14 cellular contexts compared by ENCODE assay signal in genomic region chr6:14275493-14275851, GRCh38.
DNase-seq lines count a peak whose midpoint lies in the region; ATAC-seq, FAIRE-seq and TF ChIP-seq lines count a peak whose summit lies in the region.
"Had no signal": no experiment of that assay in that cellular context is flagged by ENCODE, and none has a peak within 500 bp of the region (broad histone marks: within the 10 kb centered on the region; RNA-seq: fewer than 3 reads in every experiment).

No MANE protein-coding gene starts in this region.

- H3K4me2 ChIP-seq in astrocyte (ENCODE audit: low read length): no peak overlapping the region
- no peak overlapping the region for H3K4me2 ChIP-seq in mesenchymal stem cell (ENCODE audit: low read length, poor library complexity, severe bottlenecking)

- no peak overlapping the region for H3K4me3 Mint-ChIP-seq in astrocyte (ENCODE audit: unreplicated experiment)
- H3K4me3 Mint-ChIP-seq: HFFc6 had no signal

- H3K4me3 ChIP-seq in astrocyte (ENCODE audit: insufficient read depth, low read depth, low read length): no peak overlapping the region
- H3K4me3 ChIP-seq in mesenchymal stem cell (ENCODE audit: insufficient read depth in 1 of 2, low read depth in 1 of 2, low read length in 2 of 2): no peak overlapping the region
- H3K4me3 ChIP-seq in aorta (ENCODE audit: low read length in 2 of 2): no peak overlapping the region
- H3K4me3 ChIP-seq: thyroid gland had no signal

- H3K14ac ChIP-seq in mesenchymal stem cell (ENCODE audit: low read length in 2 of 2): peak overlapping the region in 1 of 2 experiments; percentile 79

- no peak for TF ChIP-seq CTCF in astrocyte (IDR thresholded peaks at IDR 0.05; ENCODE audit: insufficient read depth, low read depth, low read length)

- no peaks in the 10 kb centered on the region for H4K20me1 ChIP-seq in astrocyte (ENCODE audit: insufficient read depth, low read length)

- ATAC-seq in Right ventricle myocardium superior (ENCODE audit: poor library complexity) (peak; percentile 92), aorta (ENCODE audit: low FRiP score) (peak; percentile 40), left colon (no peak)
- ATAC-seq: activated T-cell treated with anti-CD3 and anti-CD28 coated beads, Interleukin-2, amount 50 U/mL, for 4 hours had no signal

- no peaks in the 10 kb centered on the region for H3K36me3 Mint-ChIP-seq in astrocyte (ENCODE audit: low read depth, unreplicated experiment)
- H3K36me3 Mint-ChIP-seq: CD14-positive monocyte had no signal

- H3K27ac ChIP-seq in astrocyte (ENCODE audit: low read depth, low read length) (no peak overlapping the region), mesenchymal stem cell (ENCODE audit: low read length, poor library complexity, severe bottlenecking) (no peak overlapping the region), aorta (ENCODE audit: low read depth in 1 of 2, low read length in 2 of 2) (no peak overlapping the region)
- H3K27ac ChIP-seq: thyroid gland had no signal

- no peak overlapping the region for H3K18ac ChIP-seq in mesenchymal stem cell (ENCODE audit: low read depth in 1 of 2, low read length in 2 of 2)

- peak overlapping the region; percentile 54 for H4K91ac ChIP-seq in mesenchymal stem cell (ENCODE audit: low read length)

- H3K23ac ChIP-seq in mesenchymal stem cell (ENCODE audit: low read length in 2 of 2): no peak overlapping the region

- no peak overlapping the region for H3K27ac Mint-ChIP-seq in astrocyte (ENCODE audit: unreplicated experiment)
- H3K27ac Mint-ChIP-seq: HFFc6 had no signal

- no peak overlapping the region for H2AFZ ChIP-seq in astrocyte (ENCODE audit: low read depth, low read length)
- no peak overlapping the region for H2AFZ ChIP-seq in mesenchymal stem cell (ENCODE audit: low read depth, low read length)

- no peak overlapping the region for H2BK120ac ChIP-seq in mesenchymal stem cell (ENCODE audit: low read depth, low read length)

- H3K9ac ChIP-seq in astrocyte (ENCODE audit: low read length) (no peak overlapping the region), mesenchymal stem cell (ENCODE audit: low read length) (no peak overlapping the region)

- FAIRE-seq in astrocyte (lab: Jason Lieb, UNC): no peak

- H4K8ac ChIP-seq in mesenchymal stem cell (ENCODE audit: low read length): no peak overlapping the region

- intact Hi-C loops in Right ventricle myocardium superior (cut with DNase I): no loop called here
- intact Hi-C loops in cardiac septum (cut with DNase I): no loop called here
- intact Hi-C loops in aorta (cut with DNase I): no loop called here
- intact Hi-C loops in left colon (cut with DNase I, micrococcal nuclease): no loop called here

- H3K27me3 ChIP-seq in astrocyte (ENCODE audit: insufficient read depth, low read length) (no peaks in the 10 kb centered on the region), mesenchymal stem cell (ENCODE audit: control insufficient read depth in 1 of 2, insufficient read depth in 1 of 2, low read length in 2 of 2) (no peaks in the 10 kb centered on the region), aorta (ENCODE audit: control insufficient read depth in 1 of 2, insufficient read depth in 2 of 2, low read length in 1 of 2) (no peaks in the 10 kb centered on the region)
- H3K27me3 ChIP-seq: thyroid gland had no signal

- H3K79me1 ChIP-seq in mesenchymal stem cell (replicated peaks; ENCODE audit: low read length, poor library complexity, severe bottlenecking): no peaks in the 10 kb centered on the region

- H3K4me1 ChIP-seq in astrocyte (ENCODE audit: insufficient read depth, low read length): peaks cover 29% of the 10 kb centered on the region
- H3K4me1 ChIP-seq in mesenchymal stem cell (ENCODE audit: control insufficient read depth, insufficient read depth, low read depth, low read length): peaks cover 2% of the 10 kb centered on the region
- no peaks in the 10 kb centered on the region for H3K4me1 ChIP-seq in aorta (ENCODE audit: control insufficient read depth in 1 of 2, insufficient read depth in 2 of 2, low read length in 2 of 2)

- peak overlapping the region in 1 of 2 experiments; percentile 58 for H3K4ac ChIP-seq in mesenchymal stem cell (ENCODE audit: low read depth in 1 of 2, low read length in 2 of 2)

- 91% methylated on average over 9 of the region's 9 CpGs for WGBS in mesenchymal stem cell
- WGBS in aorta, 2 donors: 36 to 37% methylated on average over 9 of the region's 9 CpGs

- peaks cover 31% of the 10 kb centered on the region for H3K4me1 Mint-ChIP-seq in astrocyte (ENCODE audit: low read depth, unreplicated experiment)

- H3K9me3 Mint-ChIP-seq in astrocyte (ENCODE audit: unreplicated experiment): peaks cover 12% of the 10 kb centered on the region

- no peaks in the 10 kb centered on the region for H3K36me3 ChIP-seq in astrocyte (ENCODE audit: insufficient read depth, low read length)
- H3K36me3 ChIP-seq in mesenchymal stem cell (ENCODE audit: control insufficient read depth in 1 of 2, insufficient read depth in 2 of 2, low read depth in 1 of 2, low read length in 2 of 2): no peaks in the 10 kb centered on the region
- no peaks in the 10 kb centered on the region for H3K36me3 ChIP-seq in aorta (ENCODE audit: control insufficient read depth in 1 of 2, insufficient read depth in 2 of 2, low read length in 1 of 2)
- H3K36me3 ChIP-seq: thyroid gland had no signal

- peak; percentile 78 for DNase-seq in Right ventricle myocardium superior
- DNase-seq in cardiac septum (ENCODE audit: low spot score): no peak
- peak; percentile 47 for DNase-seq in astrocyte (ENCODE audit: low read depth)
- DNase-seq in mesenchymal stem cell: no peak
- no peak for DNase-seq in aorta
- DNase-seq in left colon: no peak
- no peak for DNase-seq in SHP77 (lab: John Stamatoyannopoulos, UW)
- DNase-seq in DMS114 treated with DMSO at 0.1 percent for 48 hours (lab: John Stamatoyannopoulos, UW; ENCODE audit: unreplicated experiment): no peak
- DNase-seq: activated T-cell treated with anti-CD3 and anti-CD28 coated beads, Interleukin-2, amount 50 U/mL, for 4 hours; HFFc6; MM.1S; NCI-H524; thyroid gland had no signal

- no peak overlapping the region for H2BK5ac ChIP-seq in mesenchymal stem cell (ENCODE audit: low read depth, low read length, poor library complexity, severe bottlenecking)

- no peak overlapping the region for H2AK5ac ChIP-seq in mesenchymal stem cell (ENCODE audit: low read length, severe bottlenecking)

- peaks cover 27% of the 10 kb centered on the region for H3K27me3 Mint-ChIP-seq in astrocyte (ENCODE audit: low read depth, unreplicated experiment)

- no peaks in the 10 kb centered on the region for H3K79me2 ChIP-seq in astrocyte (ENCODE audit: insufficient read depth, low read length)

- no peak overlapping the region for H2BK15ac ChIP-seq in mesenchymal stem cell (ENCODE audit: low read depth, poor library complexity, severe bottlenecking)

- H3K9me3 ChIP-seq in astrocyte (ENCODE audit: insufficient read depth, low read depth, low read length) (peaks cover 5% of the 10 kb centered on the region), mesenchymal stem cell (ENCODE audit: control insufficient read depth, low read length) (peaks cover 8% of the 10 kb centered on the region), aorta (ENCODE audit: control insufficient read depth, low read length) (no peaks in the 10 kb centered on the region)
- H3K9me3 ChIP-seq: thyroid gland had no signal

- H2BK12ac ChIP-seq in mesenchymal stem cell (ENCODE audit: low read length in 2 of 2): peak overlapping the region in 1 of 2 experiments; percentile 47

Comparison
In these comparisons a context has a peak if more than half of its experiments do, and no peak if none do; other contexts are left out.
1. DNase-seq: peak in Right ventricle myocardium superior (single experiment) and astrocyte (single experiment); none in cardiac septum (single experiment), mesenchymal stem cell (single experiment), aorta (0 of 2), left colon (0 of 2), SHP77 (0 of 2) and DMS114 treated with DMSO at 0.1 percent for 48 hours (single experiment).